ENCODE assay signal across 8 cellular contexts in the genomic region with DNA sequence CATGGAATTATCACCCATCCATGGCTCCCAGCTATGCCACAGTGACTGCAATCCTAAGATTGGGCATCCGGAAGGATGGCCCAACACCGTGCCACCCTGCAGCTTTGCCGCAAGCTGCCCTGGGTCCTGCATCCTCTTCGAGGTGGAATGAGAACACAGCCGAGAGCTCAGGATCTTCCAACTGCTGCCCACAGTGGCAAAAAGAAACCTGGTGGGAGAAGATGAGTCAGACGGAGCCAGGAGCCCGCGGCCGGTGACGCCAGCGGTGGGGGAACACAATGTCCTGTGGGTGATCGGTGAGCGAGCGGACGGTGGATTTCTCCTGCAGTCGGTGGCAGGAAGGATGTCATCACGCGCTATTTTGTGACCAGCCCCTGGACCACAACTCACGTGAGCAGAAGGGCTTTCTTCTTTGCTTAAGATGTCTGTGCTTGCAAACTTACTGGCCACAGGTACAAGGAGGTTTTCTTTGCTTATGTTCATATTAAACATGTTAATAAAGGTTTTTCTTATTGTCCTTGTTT. TPM values are rescaled to one million over a fixed set of nuclear protein-coding genes. Genes with fewer than 3 reads are reported as not detected.
A peak's percentile ranks its signal among the peaks of the same experiment; 100 is the strongest.
DNase-seq lines count a peak whose midpoint lies in the region; ATAC-seq and TF ChIP-seq lines count a peak whose summit lies in the region.

No MANE protein-coding gene starts in this region.

- peak overlapping the region; percentile 93 for H3K4me3 Mint-ChIP-seq in CD8-positive, alpha-beta T cell

- DNase-seq in CD8-positive, alpha-beta T cell = peak; percentile 69 to 88 (median 76)
- DNase-seq in HFF-Myc (ENCODE audit: extremely low read depth, low read depth) (no peak), SKM-1 treated with dmso at 0.1 percent for 144 hours (lab: John Stamatoyannopoulos, UW; ENCODE audit: unreplicated experiment) (peak; percentile 84), left ventricle myocardium superior (peak; percentile 79), NCI-H1048 (lab: John Stamatoyannopoulos, UW) (no peak)
- peak; percentile 82 to 97 for DNase-seq in activated naive CD4-positive, alpha-beta T cell treated with anti-CD3 and anti-CD28 coated beads, Interleukin-2, amount 50 U/mL, for 72 hours (ENCODE audit: low spot score in 2 of 2)
- peak; percentile 84 to 89 (median 88) for DNase-seq in stimulated activated CD4-positive, alpha-beta T cell treated with anti-CD3 and anti-CD28 coated beads, Interleukin-12 subunit alpha, Interleukin-12 subunit beta, amount 100 ng/mL, for 48 hours (ENCODE audit: low read depth in 2 of 3, low spot score in 1 of 3)

- H3K4me1 ChIP-seq in CD8-positive, alpha-beta T cell (ENCODE audit: insufficient read depth, low read length) = peaks cover 60% of the 10 kb centered on the region

- H3K36me3 Mint-ChIP-seq in CD8-positive, alpha-beta T cell = no peaks in the 10 kb centered on the region
- H3K36me3 Mint-ChIP-seq in activated naive CD4-positive, alpha-beta T cell treated with anti-CD3 and anti-CD28 coated beads, Interleukin-2, amount 50 U/mL, for 72 hours = peaks cover 6 to 14% of the 10 kb centered on the region in 2 donors

- H3K4me3 ChIP-seq in CD8-positive, alpha-beta T cell (ENCODE audit: low read depth, low read length) = peak overlapping the region; percentile 34
- H3K4me3 ChIP-seq in HFF-Myc (replicated peaks; ENCODE audit: low read depth, low read length) = peak overlapping the region; percentile 41

- peak; percentile 8 for ATAC-seq in CD8-positive, alpha-beta T cell
- peak; percentile 38 to 47 for ATAC-seq in activated naive CD4-positive, alpha-beta T cell treated with anti-CD3 and anti-CD28 coated beads, Interleukin-2, amount 50 U/mL, for 72 hours
- ATAC-seq in left ventricle myocardium superior = no peak
- no peak for ATAC-seq in HG02571 (IDR thresholded peaks at IDR 0.05; ENCODE audit: unreplicated experiment)

- POLR2A ChIA-PET in CD8-positive, alpha-beta T cell (lab: Charles Lee) = interaction anchor here (0.6 to 2.9 kb wide), 11 partner anchors 9 to 428 kb away, joined by 3 to 30 read pairs (median 4); a partner anchor contains a TSS

- peak overlapping the region; percentile 90 for H3K27ac ChIP-seq in CD8-positive, alpha-beta T cell (ENCODE audit: low read depth, low read length)

- intact Hi-C loops in CD8-positive, alpha-beta T cell (cut with DNase I, micrococcal nuclease) = loop anchor here (1.0 to 10.0 kb wide), 6 partner anchors 24 to 585 kb away; a partner anchor contains a TSS
- intact Hi-C loops in left ventricle myocardium superior (cut with micrococcal nuclease) = no loop called here

- no peaks in the 10 kb centered on the region for H3K27me3 Mint-ChIP-seq in CD8-positive, alpha-beta T cell (ENCODE audit: low read depth)

- no peaks in the 10 kb centered on the region for H3K9me3 ChIP-seq in CD8-positive, alpha-beta T cell (ENCODE audit: low read length)

- H3K4me1 Mint-ChIP-seq in CD8-positive, alpha-beta T cell (ENCODE audit: low read depth) = peaks cover 79% of the 10 kb centered on the region

- CTCF ChIA-PET in CD8-positive, alpha-beta T cell (lab: Charles Lee) = interaction anchor here (0.7 to 10.2 kb wide), 9 partner anchors 17 to 267 kb away, joined by 3 to 150 read pairs (median 5); a partner anchor contains a TSS

- H3K27me3 ChIP-seq in CD8-positive, alpha-beta T cell (ENCODE audit: insufficient read depth, low read length) = no peaks in the 10 kb centered on the region

- no peak for TF ChIP-seq CTCF in CD8-positive, alpha-beta T cell (IDR thresholded peaks at IDR 0.05)
- TF ChIP-seq CTCF in HFF-Myc (IDR thresholded peaks at IDR 0.05; ENCODE audit: low read depth, low read length, missing control alignments) = no peak

- no peaks in the 10 kb centered on the region for H3K9me3 Mint-ChIP-seq in CD8-positive, alpha-beta T cell
- H3K9me3 Mint-ChIP-seq in activated naive CD4-positive, alpha-beta T cell treated with anti-CD3 and anti-CD28 coated beads, Interleukin-2, amount 50 U/mL, for 72 hours = no peaks in the 10 kb centered on the region

- H3K36me3 ChIP-seq in CD8-positive, alpha-beta T cell (ENCODE audit: insufficient read depth, low read length) = no peaks in the 10 kb centered on the region

- peak overlapping the region; percentile 100 for H3K27ac Mint-ChIP-seq in CD8-positive, alpha-beta T cell
- H3K27ac Mint-ChIP-seq in activated naive CD4-positive, alpha-beta T cell treated with anti-CD3 and anti-CD28 coated beads, Interleukin-2, amount 50 U/mL, for 72 hours = peak overlapping the region; percentile 100

RNA-seq across cellular contexts. Expression of a gene that starts 20.1 kb away (rescaled TPM):
- total RNA-seq in CD8-positive, alpha-beta T cell = 100 to 1,000 TPM; 369 to 385 TPM
- 100 to 1,000 TPM; 620 to 646 TPM for total RNA-seq in activated naive CD4-positive, alpha-beta T cell treated with anti-CD3 and anti-CD28 coated beads, Interleukin-2, amount 50 U/mL, for 72 hours
- total RNA-seq in left ventricle myocardium superior = 0.64 TPM

RNA-seq across cellular contexts. Expression of a gene that starts 23.8 kb away (rescaled TPM):
- 100 to 1,000 TPM; 369 to 393 TPM for total RNA-seq in CD8-positive, alpha-beta T cell
- total RNA-seq in activated naive CD4-positive, alpha-beta T cell treated with anti-CD3 and anti-CD28 coated beads, Interleukin-2, amount 50 U/mL, for 72 hours = 100 to 1,000 TPM; 130 to 171 TPM
- 64.4 TPM for total RNA-seq in left ventricle myocardium superior

RNA-seq across cellular contexts. Expression of a gene that starts 36.2 kb away (rescaled TPM):
- total RNA-seq in CD8-positive, alpha-beta T cell = under 1 TPM; 0.44 to 0.60 TPM
- 10 to 100 TPM in 1 of 2 donors, 1 to 10 TPM in 1; 2.3 to 13.7 TPM for total RNA-seq in activated naive CD4-positive, alpha-beta T cell treated with anti-CD3 and anti-CD28 coated beads, Interleukin-2, amount 50 U/mL, for 72 hours
- total RNA-seq in left ventricle myocardium superior = 5.5 TPM

Comparison
In these comparisons a context has a peak if more than half of its experiments do, and no peak if none do; other contexts are left out.
1. ATAC-seq: peak in CD8-positive, alpha-beta T cell (single experiment) and activated naive CD4-positive, alpha-beta T cell treated with anti-CD3 and anti-CD28 coated beads, Interleukin-2, amount 50 U/mL, for 72 hours (2 of 2); none in left ventricle myocardium superior (single experiment) and HG02571 (single experiment).
2. DNase-seq: peak in CD8-positive, alpha-beta T cell (7 of 7), SKM-1 treated with dmso at 0.1 percent for 144 hours (single experiment), activated naive CD4-positive, alpha-beta T cell treated with anti-CD3 and anti-CD28 coated beads, Interleukin-2, amount 50 U/mL, for 72 hours (2 of 2), left ventricle myocardium superior (single experiment) and stimulated activated CD4-positive, alpha-beta T cell treated with anti-CD3 and anti-CD28 coated beads, Interleukin-12 subunit alpha, Interleukin-12 subunit beta, amount 100 ng/mL, for 48 hours (3 of 3); none in HFF-Myc (single experiment) and NCI-H1048 (single experiment).
3. RNA of a gene that starts 20.1 kb away (total RNA-seq): 620 to 646 TPM in activated naive CD4-positive, alpha-beta T cell treated with anti-CD3 and anti-CD28 coated beads, Interleukin-2, amount 50 U/mL, for 72 hours and 369 to 385 TPM in CD8-positive, alpha-beta T cell; 0.64 TPM in left ventricle myocardium superior (single experiment); every median in the first group is over 100 times any median in the second.